2 cellular contexts compared by ENCODE assay signal in genomic region chr3:76061654-76062053, GRCh38.
TF ChIP-seq lines count a peak whose summit lies in the region.

No MANE protein-coding gene starts in this region.

TF ChIP-seq in GM23338, 12 proteins besides CTCF, POLR2A, EP300 and RAD21:
- no peak for TF ChIP-seq ZNF462 (CRISPR knock-in tag; IDR thresholded peaks at IDR 0.05)
- TF ChIP-seq NANOG (IDR thresholded peaks at IDR 0.05; ENCODE audit: borderline replicate concordance): peak; percentile 65; the same call in 1 of the 2 replicates
- no peak for TF ChIP-seq EZH2phosphoT487 (IDR thresholded peaks at IDR 0.05; ENCODE audit: unreplicated experiment)

TF ChIP-seq in H1, 55 proteins besides CTCF, POLR2A, EP300 and RAD21:
- no peak for TF ChIP-seq NRF1 (IDR thresholded peaks at IDR 0.05; ENCODE audit: low read depth, low read length)
- TF ChIP-seq ATF3 (IDR thresholded peaks at IDR 0.05; ENCODE audit: insufficient read depth, low read depth, low read length): no peak
- TF ChIP-seq SP1 (IDR thresholded peaks at IDR 0.05; ENCODE audit: low read depth, low read length): no peak
